ENCODE assay signal across 18 cellular contexts in genomic region chr10:78408011-78408410, GRCh38.
DNase-seq lines count a peak whose midpoint lies in the region; ATAC-seq and TF ChIP-seq lines count a peak whose summit lies in the region.
"Had no signal": no experiment of that assay in that cellular context is flagged by ENCODE, and none has a peak within 500 bp of the region (broad histone marks: within the 10 kb centered on the region; RNA-seq: fewer than 3 reads in every experiment).

No MANE protein-coding gene starts in this region.

- peaks cover 32% of the 10 kb centered on the region for H3K4me1 ChIP-seq in stomach smooth muscle (ENCODE audit: control insufficient read depth, insufficient read depth, low read length)

- peak; percentile 38 for ATAC-seq in activated naive CD8-positive, alpha-beta T cell treated with anti-CD3 and anti-CD28 coated beads, Interleukin-2, amount 10 ng/mL, durations not matched to agents 7 days and 5 days (ENCODE audit: low read depth)
- no peak for ATAC-seq in activated naive CD8-positive, alpha-beta T cell treated with anti-CD3 and anti-CD28 coated beads, Interleukin-2, amount 50 U/mL, for 24 hours
- ATAC-seq in GM21737 (IDR thresholded peaks at IDR 0.05; ENCODE audit: unreplicated experiment) = no peak

- peaks cover 7% of the 10 kb centered on the region for H3K4me1 Mint-ChIP-seq in activated naive CD8-positive, alpha-beta T cell treated with anti-CD3 and anti-CD28 coated beads, Interleukin-2, amount 10 ng/mL, durations not matched to agents 7 days and 5 days
- peaks cover 3% of the 10 kb centered on the region for H3K4me1 Mint-ChIP-seq in activated naive CD8-positive, alpha-beta T cell treated with anti-CD3 and anti-CD28 coated beads, Interleukin-2, amount 50 U/mL, for 24 hours
- H3K4me1 Mint-ChIP-seq in nephron = peaks cover 69% of the 10 kb centered on the region

- no peaks in the 10 kb centered on the region for H3K9me3 Mint-ChIP-seq in activated naive CD8-positive, alpha-beta T cell treated with anti-CD3 and anti-CD28 coated beads, Interleukin-2, amount 10 ng/mL, durations not matched to agents 7 days and 5 days
- H3K9me3 Mint-ChIP-seq in activated naive CD8-positive, alpha-beta T cell treated with anti-CD3 and anti-CD28 coated beads, Interleukin-2, amount 50 U/mL, for 24 hours = no peaks in the 10 kb centered on the region
- no peaks in the 10 kb centered on the region for H3K9me3 Mint-ChIP-seq in nephron
- H3K9me3 Mint-ChIP-seq: T-helper 2 cell treated with Interferon-gamma antibody and Interleukin-4, amounts not matched to agents 5 μg/mL and 100 μg/mL, for 36 hours had no signal

- H3K9ac ChIP-seq in stomach smooth muscle (ENCODE audit: low read length in 2 of 2) = no peak overlapping the region

- peak overlapping the region; percentile 40 for H3K27ac Mint-ChIP-seq in activated naive CD8-positive, alpha-beta T cell treated with anti-CD3 and anti-CD28 coated beads, Interleukin-2, amount 10 ng/mL, durations not matched to agents 7 days and 5 days
- no peak overlapping the region for H3K27ac Mint-ChIP-seq in activated naive CD8-positive, alpha-beta T cell treated with anti-CD3 and anti-CD28 coated beads, Interleukin-2, amount 50 U/mL, for 24 hours
- peak overlapping the region; percentile 92 to 96 (median 95) for H3K27ac Mint-ChIP-seq in nephron
- H3K27ac Mint-ChIP-seq: B cell; T-helper 2 cell treated with Interferon-gamma antibody and Interleukin-4, amounts not matched to agents 5 μg/mL and 100 μg/mL, for 36 hours had no signal

- no peak overlapping the region for H3K4me3 Mint-ChIP-seq in activated naive CD8-positive, alpha-beta T cell treated with anti-CD3 and anti-CD28 coated beads, Interleukin-2, amount 10 ng/mL, durations not matched to agents 7 days and 5 days
- no peak overlapping the region for H3K4me3 Mint-ChIP-seq in activated naive CD8-positive, alpha-beta T cell treated with anti-CD3 and anti-CD28 coated beads, Interleukin-2, amount 50 U/mL, for 24 hours
- H3K4me3 Mint-ChIP-seq in nephron = peak overlapping the region; percentile 80 to 82 (median 80)
- H3K4me3 Mint-ChIP-seq: B cell had no signal

- POLR2A ChIA-PET in activated naive CD8-positive, alpha-beta T cell treated with anti-CD3 and anti-CD28 coated beads, Interleukin-2, amount 10 ng/mL, durations not matched to agents 7 days and 5 days (lab: Charles Lee) = no interaction called here

- H3K4me3 ChIP-seq in coronary artery = no peak overlapping the region
- no peak overlapping the region for H3K4me3 ChIP-seq in stomach smooth muscle (ENCODE audit: low read length in 2 of 2)
- H3K4me3 ChIP-seq: mucosa of descending colon, SJSA1 had no signal

- H3K27me3 Mint-ChIP-seq in activated naive CD8-positive, alpha-beta T cell treated with anti-CD3 and anti-CD28 coated beads, Interleukin-2, amount 10 ng/mL, durations not matched to agents 7 days and 5 days = peaks cover 19% of the 10 kb centered on the region
- H3K27me3 Mint-ChIP-seq in activated naive CD8-positive, alpha-beta T cell treated with anti-CD3 and anti-CD28 coated beads, Interleukin-2, amount 50 U/mL, for 24 hours = peaks cover 20% of the 10 kb centered on the region
- peaks cover 4% of the 10 kb centered on the region for H3K27me3 Mint-ChIP-seq in nephron (ENCODE audit: low read depth)

- no peak for DNase-seq in activated naive CD8-positive, alpha-beta T cell treated with anti-CD3 and anti-CD28 coated beads, Interleukin-2, amount 10 ng/mL, durations not matched to agents 7 days and 5 days
- DNase-seq in activated naive CD8-positive, alpha-beta T cell treated with anti-CD3 and anti-CD28 coated beads, Interleukin-2, amount 50 U/mL, for 24 hours = no peak
- peak; percentile 49 for DNase-seq in coronary artery (ENCODE audit: low spot score)
- DNase-seq in stimulated activated CD4-positive, alpha-beta T cell treated with anti-CD3 and anti-CD28 coated beads, Interleukin-1b, Interleukin-23, amount 100 ng/mL, for 48 hours = no peak
- DNase-seq in activated CD4-positive, CD25-positive, alpha-beta regulatory T cell treated with anti-CD3 and anti-CD28 coated beads, Interleukin-2, amount 50 U/mL, for 72 hours = no peak
- DNase-seq: 8988T; activated CD8-positive, alpha-beta memory T cell treated with anti-CD3 and anti-CD28 coated beads for 24 hours; central memory CD4-positive, alpha-beta T cell; effector CD8-positive, alpha-beta T cell; KBM-7; mucosa of descending colon; NCI-H526 treated with DMSO at 0.1 percent for 48 hours had no signal

- TF ChIP-seq CTCF in coronary artery (IDR thresholded peaks at IDR 0.05) = no peak
- TF ChIP-seq CTCF in nephron (IDR thresholded peaks at IDR 0.05; ENCODE audit: unreplicated experiment in 3 of 3) = no peak

- H3K36me3 Mint-ChIP-seq in activated naive CD8-positive, alpha-beta T cell treated with anti-CD3 and anti-CD28 coated beads, Interleukin-2, amount 10 ng/mL, durations not matched to agents 7 days and 5 days = no peaks in the 10 kb centered on the region
- no peaks in the 10 kb centered on the region for H3K36me3 Mint-ChIP-seq in activated naive CD8-positive, alpha-beta T cell treated with anti-CD3 and anti-CD28 coated beads, Interleukin-2, amount 50 U/mL, for 24 hours (ENCODE audit: low read depth)
- no peaks in the 10 kb centered on the region for H3K36me3 Mint-ChIP-seq in nephron (ENCODE audit: low read depth)

- no peaks in the 10 kb centered on the region for H3K36me3 ChIP-seq in stomach smooth muscle (ENCODE audit: control insufficient read depth in 2 of 2, insufficient read depth in 2 of 2, low read length in 2 of 2)
- H3K36me3 ChIP-seq: SJSA1 had no signal

- no peaks in the 10 kb centered on the region for H3K9me3 ChIP-seq in stomach smooth muscle (ENCODE audit: control insufficient read depth in 2 of 2, low read length in 2 of 2)
- H3K9me3 ChIP-seq: mucosa of descending colon, SJSA1 had no signal

- H3K27ac ChIP-seq in coronary artery = peak overlapping the region; percentile 71 to 73
- peak overlapping the region; percentile 82 for H3K27ac ChIP-seq in stomach smooth muscle (ENCODE audit: low read length)
- H3K27ac ChIP-seq: SJSA1 had no signal

- peaks cover 0 to 3% of the 10 kb centered on the region in 2 donors for H3K27me3 ChIP-seq in stomach smooth muscle (ENCODE audit: control insufficient read depth in 1 of 2, insufficient read depth in 2 of 2, low read length in 2 of 2)
- H3K27me3 ChIP-seq: SJSA1 had no signal

Comparison
In these comparisons a context has a peak if more than half of its experiments do, and no peak if none do; other contexts are left out.
1. H3K4me3 Mint-ChIP-seq: peak in nephron (3 of 3); none in activated naive CD8-positive, alpha-beta T cell treated with anti-CD3 and anti-CD28 coated beads, Interleukin-2, amount 10 ng/mL, durations not matched to agents 7 days and 5 days (single experiment) and activated naive CD8-positive, alpha-beta T cell treated with anti-CD3 and anti-CD28 coated beads, Interleukin-2, amount 50 U/mL, for 24 hours (single experiment).